In genomic region chr17:21005367-21005766, GRCh38 we compare ENCODE assay signal across 23 cellular contexts. TPM values are rescaled to one million over a fixed set of nuclear protein-coding genes. Genes with fewer than 3 reads are reported as not detected.
DNase-seq lines count a peak whose midpoint lies in the region; ATAC-seq, FAIRE-seq and TF ChIP-seq lines count a peak whose summit lies in the region.
"Had no signal": no experiment of that assay in that cellular context is flagged by ENCODE, and none has a peak within 500 bp of the region (broad histone marks: within the 10 kb centered on the region; RNA-seq: fewer than 3 reads in every experiment).

No MANE protein-coding gene starts in this region.

- FAIRE-seq in keratinocyte (lab: Jason Lieb, UNC) (peak; percentile 5), GM19239 (lab: Jason Lieb, UNC) (no peak)
- FAIRE-seq: GM18507, islet of Langerhans had no signal

- no peak overlapping the region for H3K4me3 Mint-ChIP-seq in osteocyte (ENCODE audit: unreplicated experiment)
- H3K4me3 Mint-ChIP-seq: B cell had no signal

- H3K9me3 Mint-ChIP-seq in osteocyte (ENCODE audit: unreplicated experiment): no peaks in the 10 kb centered on the region

- H3K36me3 ChIP-seq in GM23248 (ENCODE audit: low read depth): peaks cover 79% of the 10 kb centered on the region
- H3K36me3 ChIP-seq in keratinocyte (ENCODE audit: control insufficient read depth in 2 of 2, extremely low read depth in 1 of 2, insufficient read depth in 2 of 2, low read length in 2 of 2): peaks cover 66 to 82% of the 10 kb centered on the region in 2 experiments
- H3K36me3 ChIP-seq in osteoblast (ENCODE audit: insufficient read depth, low read length): peaks cover 92% of the 10 kb centered on the region

- H2AFZ ChIP-seq in GM23248 (no peak overlapping the region), keratinocyte (ENCODE audit: control insufficient read depth, low read length) (no peak overlapping the region), osteoblast (ENCODE audit: low read length) (no peak overlapping the region)

- no peaks in the 10 kb centered on the region for H4K20me1 ChIP-seq in GM23248 (ENCODE audit: insufficient read depth)
- peaks cover 10% of the 10 kb centered on the region for H4K20me1 ChIP-seq in keratinocyte (ENCODE audit: control insufficient read depth, extremely low read depth, insufficient read depth, low read length)
- peaks cover 71% of the 10 kb centered on the region for H4K20me1 ChIP-seq in osteoblast (ENCODE audit: insufficient read depth, low read length)

- H3K27ac Mint-ChIP-seq in osteocyte (ENCODE audit: unreplicated experiment): no peak overlapping the region
- H3K27ac Mint-ChIP-seq: B cell had no signal

- DNase-seq in GM23248 (no peak), keratinocyte (ENCODE audit: low read depth, low spot score) (no peak), osteoblast (ENCODE audit: insufficient read length, low spot score, missing footprints) (no peak), GM19239 (ENCODE audit: insufficient read length, low spot score) (no peak), osteocyte (ENCODE audit: extremely low spot score, unreplicated experiment) (no peak)
- DNase-seq: activated CD4-positive, alpha-beta T cell treated with anti-CD3 and anti-CD28 coated beads for 1 hour; activated CD8-positive, alpha-beta memory T cell treated with anti-CD3 and anti-CD28 coated beads, Interleukin-2, amount 50 U/mL, for 4 hours; activated gamma-delta T cell; EL; hippocampal formation; midbrain; NCI-H1092 treated with DMSO at 0.1 percent for 48 hours; NCI-H510A treated with DMSO at 0.1 percent for 48 hours; stimulated activated naive CD4-positive, alpha-beta T cell; T1000; trophoblast cell had no signal

- no peak for ATAC-seq in HG03135 (IDR thresholded peaks at IDR 0.05; ENCODE audit: unreplicated experiment)

- H3K9me1 ChIP-seq in keratinocyte (ENCODE audit: control insufficient read depth, extremely low read depth, insufficient read depth, low read length): no peaks in the 10 kb centered on the region

- 71 to 75% methylated on average over 4 of the region's 4 CpGs for WGBS in GM23248 (ENCODE audit: low coverage in 1 of 2, low lambda C conversion rate in 2 of 2, missing lambda C conversion rate in 2 of 2), 2 experiments

- H3K36me3 Mint-ChIP-seq in osteocyte (ENCODE audit: unreplicated experiment): peaks cover 70% of the 10 kb centered on the region

- H3K9me3 ChIP-seq in GM23248 (ENCODE audit: low read depth) (no peaks in the 10 kb centered on the region), keratinocyte (ENCODE audit: control insufficient read depth, low read depth, low read length) (no peaks in the 10 kb centered on the region), osteoblast (ENCODE audit: low read depth, low read length) (no peaks in the 10 kb centered on the region)
- H3K9me3 ChIP-seq: ascending aorta had no signal

- H3K9ac ChIP-seq in GM23248 (no peak overlapping the region), keratinocyte (ENCODE audit: control insufficient read depth, extremely low read depth, insufficient read depth, low read length) (no peak overlapping the region)

- H3K27me3 ChIP-seq in GM23248 (replicated peaks; ENCODE audit: insufficient read depth) (no peaks in the 10 kb centered on the region), keratinocyte (ENCODE audit: control insufficient read depth, extremely low read depth, insufficient read depth, low read length) (no peaks in the 10 kb centered on the region), osteoblast (ENCODE audit: insufficient read depth, low read length) (no peaks in the 10 kb centered on the region)
- H3K27me3 ChIP-seq: ascending aorta had no signal

- H3K4me2 ChIP-seq in GM23248 (ENCODE audit: unreplicated experiment) (no peak overlapping the region), keratinocyte (ENCODE audit: control insufficient read depth, extremely low read depth, insufficient read depth, low read depth, low read length) (no peak overlapping the region), osteoblast (ENCODE audit: insufficient read depth, low read length) (no peak overlapping the region)

- TF ChIP-seq CTCF in VCaP (conservative IDR thresholded peaks at IDR 0.05): no peak
- no peak for TF ChIP-seq CTCF in keratinocyte (optimal IDR thresholded peaks at IDR 0.05 in 1 of 3, IDR thresholded peaks at IDR 0.05 in 1 of 3, conservative IDR thresholded peaks at IDR 0.05 in 1 of 3; ENCODE audit: extremely low read depth in 1 of 3, insufficient read depth in 2 of 3, low read length in 3 of 3)
- TF ChIP-seq CTCF in osteoblast (IDR thresholded peaks at IDR 0.05; ENCODE audit: extremely low read depth, low read depth, low read length): no peak
- TF ChIP-seq CTCF in osteocyte (IDR thresholded peaks at IDR 0.05): no peak

- no peaks in the 10 kb centered on the region for H3K27me3 Mint-ChIP-seq in osteocyte (ENCODE audit: unreplicated experiment)
- H3K27me3 Mint-ChIP-seq: B cell had no signal

- no peaks in the 10 kb centered on the region for H3K4me1 ChIP-seq in GM23248 (ENCODE audit: insufficient read depth)
- no peaks in the 10 kb centered on the region for H3K4me1 ChIP-seq in keratinocyte (ENCODE audit: control insufficient read depth, extremely low read depth, insufficient read depth, low read length)
- peaks cover 18% of the 10 kb centered on the region for H3K4me1 ChIP-seq in osteoblast (ENCODE audit: insufficient read depth, low read length)
- H3K4me1 ChIP-seq: ascending aorta had no signal

- peaks cover 29% of the 10 kb centered on the region; the same call in 1 of the 2 replicates for H3F3A ChIP-seq in GM23248 (ENCODE audit: insufficient read depth)

- peaks cover 18% of the 10 kb centered on the region for H3K4me1 Mint-ChIP-seq in osteocyte (ENCODE audit: unreplicated experiment)
- H3K4me1 Mint-ChIP-seq: B cell had no signal

- dilution Hi-C loops in keratinocyte (cut with MboI; ENCODE audit: extremely low pct_ligation_motif_present, low sequenced_read_pairs): no loop called here

- peaks cover 97% of the 10 kb centered on the region for H3K79me2 ChIP-seq in GM23248 (ENCODE audit: insufficient read depth)
- H3K79me2 ChIP-seq in keratinocyte (ENCODE audit: control insufficient read depth, insufficient read depth, low read length): peaks cover 26% of the 10 kb centered on the region
- H3K79me2 ChIP-seq in osteoblast (ENCODE audit: insufficient read depth, low read length): peaks cover 93% of the 10 kb centered on the region

- in situ Hi-C loops in GM23248 (cut with MboI): no loop called here

- no peak overlapping the region for H3K4me3 ChIP-seq in GM23248
- no peak overlapping the region for H3K4me3 ChIP-seq in keratinocyte (ENCODE audit: control insufficient read depth in 2 of 3, extremely low read depth in 1 of 3, insufficient read depth in 2 of 3, low read depth in 1 of 3, low read length in 3 of 3)
- H3K4me3 ChIP-seq in osteoblast (ENCODE audit: insufficient read depth, low read length): no peak overlapping the region
- H3K4me3 ChIP-seq: ascending aorta had no signal

- H3K27ac ChIP-seq in GM23248: peak overlapping the region; percentile 3; the same call in 1 of the 2 replicates
- H3K27ac ChIP-seq in VCaP: peak overlapping the region; percentile 72; the same call in 1 of the 2 replicates
- no peak overlapping the region for H3K27ac ChIP-seq in keratinocyte (ENCODE audit: control insufficient read depth, insufficient read depth, low read length)
- H3K27ac ChIP-seq in osteoblast (ENCODE audit: low read depth, low read length): peak overlapping the region; percentile 17
- H3K27ac ChIP-seq: ascending aorta, RWPE1 had no signal

- H3K9me2 ChIP-seq in GM23248 (ENCODE audit: insufficient read depth): no peaks in the 10 kb centered on the region

RNA-seq across cellular contexts. Expression of gene USP22, which starts 37.4 kb away (rescaled TPM):
- total RNA-seq in GM23248 (2014; rRNA removed; shearing (Covaris generic)): 154 and 161 TPM in 2 replicates
- polyA plus RNA-seq in GM23248 (2016; fragmentation: Nextera tagmentation; extraction: Ambion mirVana) (70.6 and 75.1 TPM in 2 replicates), keratinocyte (76.4 to 201 TPM (median 111 TPM) in 3 replicates)
- 35.9 TPM for polyA plus RNA-seq in keratinocyte (2011; ENCODE audit: low read depth)
- 105 and 120 TPM in 2 replicates for polyA plus RNA-seq in keratinocyte (2011; cell fraction: cytosol; rRNA removed)
- polyA plus RNA-seq in keratinocyte (2011; cell fraction: nucleus; rRNA removed): 176 and 203 TPM in 2 replicates
- polyA plus RNA-seq in keratinocyte (2012; ENCODE audit: low replicate concordance): 50.9 and 103 TPM in 2 replicates
- polyA minus RNA-seq in keratinocyte: 227 to 753 TPM (median 238 TPM) in 3 replicates
- 119 TPM for polyA minus RNA-seq in keratinocyte (2011; cell fraction: cytosol; rRNA and poly(A)+ RNA removed)
- polyA minus RNA-seq in keratinocyte (2011; cell fraction: nucleus; rRNA and poly(A)+ RNA removed): 103 and 160 TPM in 2 replicates
- total RNA-seq in osteoblast (271 and 293 TPM in 2 replicates), osteocyte (257 and 260 TPM in 2 replicates)
